14 cellular contexts compared by ENCODE assay signal in the genomic region with DNA sequence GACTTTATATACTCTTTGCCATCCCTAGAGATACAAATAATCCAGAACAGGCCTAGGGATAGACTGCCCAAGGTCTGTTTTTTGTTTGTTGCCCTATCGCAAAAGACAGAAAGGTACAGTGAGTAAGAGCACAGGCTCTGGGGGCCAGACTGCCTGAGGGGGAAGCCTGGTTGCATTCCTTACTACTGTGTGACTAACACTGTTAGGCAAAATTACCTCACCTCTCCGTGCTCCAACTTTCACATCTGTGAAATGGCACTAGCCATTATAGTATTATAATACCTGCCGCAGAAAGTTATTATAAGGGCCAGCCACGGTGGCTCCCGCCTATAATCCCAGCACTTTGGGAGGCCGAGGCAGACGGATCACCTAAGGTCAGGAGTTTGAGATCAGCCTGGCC. TPM values are rescaled to one million over a fixed set of nuclear protein-coding genes. Genes with fewer than 3 reads are reported as not detected.
DNase-seq lines count a peak whose midpoint lies in the region; ATAC-seq and TF ChIP-seq lines count a peak whose summit lies in the region.
"Had no signal": no experiment of that assay in that cellular context is flagged by ENCODE, and none has a peak within 500 bp of the region (broad histone marks: within the 10 kb centered on the region; RNA-seq: fewer than 3 reads in every experiment).

No MANE protein-coding gene starts in this region.

- ATAC-seq in GM21360 (IDR thresholded peaks at IDR 0.05; ENCODE audit: unreplicated experiment) = no peak

- peaks cover 55% of the 10 kb centered on the region for H3K4me1 Mint-ChIP-seq in activated naive CD8-positive, alpha-beta T cell (ENCODE audit: low read depth)
- H3K4me1 Mint-ChIP-seq in activated naive CD8-positive, alpha-beta T cell treated with anti-CD3 and anti-CD28 coated beads for 36 hours = peaks cover 55% of the 10 kb centered on the region
- H3K4me1 Mint-ChIP-seq in stimulated activated naive CD8-positive, alpha-beta T cell treated with anti-CD3 and anti-CD28 coated beads, Interleukin-15, Interleukin-2, amounts not matched to agents 100 ng/mL and 50 ng/mL, for 24 hours (ENCODE audit: low read depth) = peaks cover 83% of the 10 kb centered on the region

- DNase-seq in activated naive CD8-positive, alpha-beta T cell treated with anti-CD3 and anti-CD28 coated beads for 36 hours = no peak
- DNase-seq in RKO (ENCODE audit: low spot score) (peak; percentile 26), epithelial cell of esophagus (ENCODE audit: low read depth) (peak; percentile 95), HuH-7 (ENCODE audit: low spot score) (no peak), GM19238 (ENCODE audit: insufficient read length, low spot score) (no peak)
- DNase-seq: activated CD4-positive, alpha-beta T cell treated with anti-CD3 and anti-CD28 coated beads, Interleukin-2, amount 50 U/mL, for 1 hour; activated gamma-delta T cell treated with Interleukin-2 at 50 U/mL for 16 hours; cerebellar nuclear complex; DMS 273 treated with DMSO at 0.1 percent for 48 hours; erythroblast; NCI-H446 treated with DMSO at 0.1 percent for 48 hours had no signal

- H3K9me3 Mint-ChIP-seq in activated naive CD8-positive, alpha-beta T cell (ENCODE audit: low read depth) = no peaks in the 10 kb centered on the region
- no peaks in the 10 kb centered on the region for H3K9me3 Mint-ChIP-seq in activated naive CD8-positive, alpha-beta T cell treated with anti-CD3 and anti-CD28 coated beads for 36 hours
- no peaks in the 10 kb centered on the region for H3K9me3 Mint-ChIP-seq in stimulated activated naive CD8-positive, alpha-beta T cell treated with anti-CD3 and anti-CD28 coated beads, Interleukin-15, Interleukin-2, amounts not matched to agents 100 ng/mL and 50 ng/mL, for 24 hours

- peak overlapping the region; percentile 61 for H3K27ac Mint-ChIP-seq in activated naive CD8-positive, alpha-beta T cell
- H3K27ac Mint-ChIP-seq in activated naive CD8-positive, alpha-beta T cell treated with anti-CD3 and anti-CD28 coated beads for 36 hours = no peak overlapping the region
- H3K27ac Mint-ChIP-seq in stimulated activated naive CD8-positive, alpha-beta T cell treated with anti-CD3 and anti-CD28 coated beads, Interleukin-15, Interleukin-2, amounts not matched to agents 100 ng/mL and 50 ng/mL, for 24 hours = peak overlapping the region; percentile 28

- TF ChIP-seq CTCF in epithelial cell of esophagus (IDR thresholded peaks at IDR 0.05; ENCODE audit: insufficient read depth, low read depth, low read length, missing control alignments) = no peak

- no peak overlapping the region for H3K4me3 Mint-ChIP-seq in activated naive CD8-positive, alpha-beta T cell
- H3K4me3 Mint-ChIP-seq in activated naive CD8-positive, alpha-beta T cell treated with anti-CD3 and anti-CD28 coated beads for 36 hours = no peak overlapping the region
- H3K4me3 Mint-ChIP-seq in stimulated activated naive CD8-positive, alpha-beta T cell treated with anti-CD3 and anti-CD28 coated beads, Interleukin-15, Interleukin-2, amounts not matched to agents 100 ng/mL and 50 ng/mL, for 24 hours = peak overlapping the region; percentile 10

- no peak overlapping the region for H3K4me3 ChIP-seq in epithelial cell of esophagus (ENCODE audit: low read length)

- no peaks in the 10 kb centered on the region for H3K36me3 Mint-ChIP-seq in activated naive CD8-positive, alpha-beta T cell
- peaks cover 30% of the 10 kb centered on the region for H3K36me3 Mint-ChIP-seq in activated naive CD8-positive, alpha-beta T cell treated with anti-CD3 and anti-CD28 coated beads for 36 hours
- peaks cover 12% of the 10 kb centered on the region for H3K36me3 Mint-ChIP-seq in stimulated activated naive CD8-positive, alpha-beta T cell treated with anti-CD3 and anti-CD28 coated beads, Interleukin-15, Interleukin-2, amounts not matched to agents 100 ng/mL and 50 ng/mL, for 24 hours (ENCODE audit: low read depth)

- H3K27me3 Mint-ChIP-seq in activated naive CD8-positive, alpha-beta T cell = no peaks in the 10 kb centered on the region
- no peaks in the 10 kb centered on the region for H3K27me3 Mint-ChIP-seq in activated naive CD8-positive, alpha-beta T cell treated with anti-CD3 and anti-CD28 coated beads for 36 hours
- H3K27me3 Mint-ChIP-seq in stimulated activated naive CD8-positive, alpha-beta T cell treated with anti-CD3 and anti-CD28 coated beads, Interleukin-15, Interleukin-2, amounts not matched to agents 100 ng/mL and 50 ng/mL, for 24 hours = no peaks in the 10 kb centered on the region

RNA-seq across cellular contexts. Expression of a gene that starts 14.5 kb away (rescaled TPM):
- total RNA-seq in activated naive CD8-positive, alpha-beta T cell treated with anti-CD3 and anti-CD28 coated beads for 36 hours = 10 to 100 TPM; 25.0 to 28.4 TPM

Comparison
In these comparisons a context has a peak if more than half of its experiments do, and no peak if none do; other contexts are left out.
1. DNase-seq: peak in RKO (single experiment) and epithelial cell of esophagus (single experiment); none in activated naive CD8-positive, alpha-beta T cell treated with anti-CD3 and anti-CD28 coated beads for 36 hours (single experiment), HuH-7 (single experiment) and GM19238 (single experiment).